In the genomic region with DNA sequence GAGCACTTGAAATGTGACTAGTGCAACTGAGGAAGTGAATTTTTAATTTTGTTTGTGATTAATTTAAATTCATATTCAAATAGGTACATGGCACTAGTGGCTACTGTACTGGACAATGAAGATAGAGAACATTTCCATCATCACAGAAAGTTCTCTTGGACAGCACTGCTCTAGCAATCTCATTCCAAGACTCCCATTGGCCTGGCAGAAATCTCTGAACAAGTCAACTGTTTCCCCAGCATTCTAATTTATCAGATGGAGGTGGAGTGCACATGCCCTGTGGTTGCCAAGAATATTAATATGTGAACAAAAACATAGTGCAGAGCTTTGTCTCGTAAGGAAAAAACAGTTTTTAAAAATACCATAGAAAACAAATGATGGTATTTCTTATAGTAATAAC, we compare ENCODE assay signal across 1 cellular context.
TF ChIP-seq lines count a peak whose summit lies in the region.

No MANE protein-coding gene starts in this region.

TF ChIP-seq in IMR-90, 13 proteins besides CTCF, POLR2A, EP300 and RAD21 (continued from another document):
- TF ChIP-seq, protein P1, sequence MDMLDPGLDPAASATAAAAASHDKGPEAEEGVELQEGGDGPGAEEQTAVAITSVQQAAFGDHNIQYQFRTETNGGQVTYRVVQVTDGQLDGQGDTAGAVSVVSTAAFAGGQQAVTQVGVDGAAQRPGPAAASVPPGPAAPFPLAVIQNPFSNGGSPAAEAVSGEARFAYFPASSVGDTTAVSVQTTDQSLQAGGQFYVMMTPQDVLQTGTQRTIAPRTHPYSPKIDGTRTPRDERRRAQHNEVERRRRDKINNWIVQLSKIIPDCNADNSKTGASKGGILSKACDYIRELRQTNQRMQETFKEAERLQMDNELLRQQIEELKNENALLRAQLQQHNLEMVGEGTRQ (IDR thresholded peaks at IDR 0.05; ENCODE audit: low read depth, low read length), result no peak
- TF ChIP-seq MXI1 (IDR thresholded peaks at IDR 0.05; ENCODE audit: borderline replicate concordance, low read depth, low read length), result no peak
- TF ChIP-seq BHLHE40 (IDR thresholded peaks at IDR 0.05; ENCODE audit: low read depth, low read length), result no peak
- TF ChIP-seq, protein P2, sequence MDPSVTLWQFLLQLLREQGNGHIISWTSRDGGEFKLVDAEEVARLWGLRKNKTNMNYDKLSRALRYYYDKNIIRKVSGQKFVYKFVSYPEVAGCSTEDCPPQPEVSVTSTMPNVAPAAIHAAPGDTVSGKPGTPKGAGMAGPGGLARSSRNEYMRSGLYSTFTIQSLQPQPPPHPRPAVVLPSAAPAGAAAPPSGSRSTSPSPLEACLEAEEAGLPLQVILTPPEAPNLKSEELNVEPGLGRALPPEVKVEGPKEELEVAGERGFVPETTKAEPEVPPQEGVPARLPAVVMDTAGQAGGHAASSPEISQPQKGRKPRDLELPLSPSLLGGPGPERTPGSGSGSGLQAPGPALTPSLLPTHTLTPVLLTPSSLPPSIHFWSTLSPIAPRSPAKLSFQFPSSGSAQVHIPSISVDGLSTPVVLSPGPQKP (IDR thresholded peaks at IDR 0.05; ENCODE audit: borderline replicate concordance, low read depth, low read length), result no peak
